Comparison of ENCODE assay signal across 8 cellular contexts in genomic region chr20:29764922-29765610, GRCh38.
DNase-seq lines count a peak whose midpoint lies in the region; ATAC-seq and TF ChIP-seq lines count a peak whose summit lies in the region.
"Not testable (repeated sequence)": the region's sequence is repeated elsewhere in the genome, so short reads cannot be mapped to it uniquely, and the experiment has no call there.

No MANE protein-coding gene starts in this region.

- POLR2A ChIA-PET in activated naive CD8-positive, alpha-beta T cell treated with anti-CD3 and anti-CD28 coated beads, Interleukin-2, amount 10 ng/mL, durations not matched to agents 7 days and 5 days (lab: Charles Lee) = not testable (repeated sequence)

- not testable (repeated sequence) for H3K36me3 Mint-ChIP-seq in activated naive CD8-positive, alpha-beta T cell treated with anti-CD3 and anti-CD28 coated beads, Interleukin-2, amount 10 ng/mL, durations not matched to agents 7 days and 5 days

- H3K18ac ChIP-seq in mesendoderm (ENCODE audit: low read length) = not testable (repeated sequence)

- H3K4me1 Mint-ChIP-seq in activated naive CD8-positive, alpha-beta T cell treated with anti-CD3 and anti-CD28 coated beads, Interleukin-2, amount 10 ng/mL, durations not matched to agents 7 days and 5 days = not testable (repeated sequence)

- H3K27ac ChIP-seq in 22Rv1; WERI-Rb-1; mesendoderm (ENCODE audit: low read depth, low read length): not testable (repeated sequence)

- not testable (repeated sequence) for H3K23ac ChIP-seq in mesendoderm (ENCODE audit: low read length)

- not testable (repeated sequence) for DNase-seq in GM12864 (ENCODE audit: low read depth)
- DNase-seq in NCI-H2029 (lab: John Stamatoyannopoulos, UW) (peak; percentile 2), OCI-M1 (lab: John Stamatoyannopoulos, UW) (peak; percentile 54), WERI-Rb-1 (peak; percentile 53), mesendoderm (peak; percentile 0)
- DNase-seq in activated naive CD8-positive, alpha-beta T cell treated with anti-CD3 and anti-CD28 coated beads, Interleukin-2, amount 10 ng/mL, durations not matched to agents 7 days and 5 days = peak; percentile 59

- not testable (repeated sequence) for TF ChIP-seq EP300 in Ishikawa (IDR thresholded peaks at IDR 0.05; ENCODE audit: borderline replicate concordance)

- H3K27me3 Mint-ChIP-seq in activated naive CD8-positive, alpha-beta T cell treated with anti-CD3 and anti-CD28 coated beads, Interleukin-2, amount 10 ng/mL, durations not matched to agents 7 days and 5 days = not testable (repeated sequence)

- not testable (repeated sequence) for H3K9me3 Mint-ChIP-seq in activated naive CD8-positive, alpha-beta T cell treated with anti-CD3 and anti-CD28 coated beads, Interleukin-2, amount 10 ng/mL, durations not matched to agents 7 days and 5 days

- not testable (repeated sequence) for H2BK15ac ChIP-seq in mesendoderm (replicated peaks; ENCODE audit: low read depth)

- not testable (repeated sequence) for H3K4me3 Mint-ChIP-seq in activated naive CD8-positive, alpha-beta T cell treated with anti-CD3 and anti-CD28 coated beads, Interleukin-2, amount 10 ng/mL, durations not matched to agents 7 days and 5 days

- H2AK5ac ChIP-seq in mesendoderm (ENCODE audit: low read length) = not testable (repeated sequence)

- WGBS in mesendoderm (ENCODE audit: extremely low coverage, insufficient coverage, low lambda C conversion rate) = no CpG with 5 or more reads among the region's 25 CpGs

- peaks cover 12% of the 10 kb centered on the region for H3K27me3 ChIP-seq in WERI-Rb-1 (ENCODE audit: insufficient read depth, low read depth, severe bottlenecking)
- H3K27me3 ChIP-seq in mesendoderm (ENCODE audit: insufficient read depth, low read length, poor library complexity) = not testable (repeated sequence)

- not testable (repeated sequence) for ATAC-seq in activated naive CD8-positive, alpha-beta T cell treated with anti-CD3 and anti-CD28 coated beads, Interleukin-2, amount 10 ng/mL, durations not matched to agents 7 days and 5 days (ENCODE audit: low read depth)

- not testable (repeated sequence) for H3K9me3 ChIP-seq in WERI-Rb-1 (ENCODE audit: severe bottlenecking)

- not testable (repeated sequence) for H3K4ac ChIP-seq in mesendoderm (ENCODE audit: low read depth, low read length)

- H3K79me1 ChIP-seq in mesendoderm (ENCODE audit: low read length) = not testable (repeated sequence)

- not testable (repeated sequence) for H2BK5ac ChIP-seq in mesendoderm (ENCODE audit: low read length)

- TF ChIP-seq RAD21 in Ishikawa (IDR thresholded peaks at IDR 0.05; ENCODE audit: low read depth) = peak; percentile 47

- H3K27ac Mint-ChIP-seq in activated naive CD8-positive, alpha-beta T cell treated with anti-CD3 and anti-CD28 coated beads, Interleukin-2, amount 10 ng/mL, durations not matched to agents 7 days and 5 days = not testable (repeated sequence)

- not testable (repeated sequence) for H3K4me3 ChIP-seq in GM12864 (ENCODE audit: low read depth, low read length); mesendoderm (ENCODE audit: low read length)
- peak overlapping the region; percentile 16 for H3K4me3 ChIP-seq in WERI-Rb-1 (ENCODE audit: low read depth, low read length)

- not testable (repeated sequence) for H3K4me2 ChIP-seq in mesendoderm (ENCODE audit: low read length)

- H4K8ac ChIP-seq in mesendoderm (ENCODE audit: low read depth, low read length) = not testable (repeated sequence)

- H3K56ac ChIP-seq in mesendoderm (ENCODE audit: low read length) = not testable (repeated sequence)

- not testable (repeated sequence) for H3K79me2 ChIP-seq in mesendoderm (ENCODE audit: control insufficient read depth, insufficient read depth, low read length)

- H3K4me1 ChIP-seq in mesendoderm (ENCODE audit: control insufficient read depth, low read depth, low read length) = not testable (repeated sequence)

- H4K5ac ChIP-seq in mesendoderm (ENCODE audit: low read length) = not testable (repeated sequence)

- not testable (repeated sequence) for H2BK120ac ChIP-seq in mesendoderm (ENCODE audit: low read depth, low read length)

- TF ChIP-seq CTCF in 22Rv1 (IDR thresholded peaks at IDR 0.05) = peak; percentile 75
- peak; percentile 37 for TF ChIP-seq CTCF in GM12864 (IDR thresholded peaks at IDR 0.05; ENCODE audit: low read depth, low read length, missing control alignments)
- peak; percentile 68 for TF ChIP-seq CTCF in WERI-Rb-1 (IDR thresholded peaks at IDR 0.05; ENCODE audit: low read depth, low read length)

- H3K9ac ChIP-seq in mesendoderm (ENCODE audit: low read length) = not testable (repeated sequence)

- H3K36me3 ChIP-seq in WERI-Rb-1; mesendoderm (ENCODE audit: control insufficient read depth, insufficient read depth, low read length): not testable (repeated sequence)
